Comparison of ENCODE assay signal across 19 cellular contexts in the genomic region with DNA sequence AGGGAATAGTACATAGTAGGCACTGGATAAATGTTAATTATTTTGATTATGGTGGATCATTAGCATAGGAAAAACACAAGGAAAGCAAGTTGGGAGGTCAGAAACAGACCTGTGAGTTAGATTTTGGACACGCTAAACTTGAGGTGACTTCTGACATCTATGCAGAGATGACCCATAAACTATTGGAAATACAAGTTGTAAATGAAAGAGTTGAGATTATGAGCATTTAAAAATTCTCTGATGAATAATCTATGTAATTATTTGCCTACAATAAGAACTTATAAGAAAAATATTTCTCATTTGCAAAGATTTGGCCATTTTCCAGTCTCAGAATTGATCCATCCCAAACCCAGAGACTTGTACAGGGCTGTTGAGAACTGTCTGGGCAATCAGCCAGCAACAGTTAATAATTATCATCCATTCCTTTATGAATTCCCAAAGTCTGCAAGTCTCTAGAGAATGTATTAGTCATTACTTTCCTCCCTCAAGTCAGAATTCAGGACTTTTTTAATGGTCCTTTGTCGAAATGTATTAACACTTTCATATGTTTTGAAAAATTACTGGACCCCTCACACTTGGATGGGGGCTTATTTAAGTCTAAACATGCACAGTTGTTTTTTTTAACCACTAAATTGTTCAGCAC. TPM values are rescaled to one million over a fixed set of nuclear protein-coding genes. Genes with fewer than 3 reads are reported as not detected.
A peak's percentile ranks its signal among the peaks of the same experiment; 100 is the strongest.
DNase-seq lines count a peak whose midpoint lies in the region; ATAC-seq and FAIRE-seq lines count a peak whose summit lies in the region.
"Had no signal": no experiment of that assay in that cellular context is flagged by ENCODE, and none has a peak within 500 bp of the region (broad histone marks: within the 10 kb centered on the region; RNA-seq: fewer than 3 reads in every experiment).

No MANE protein-coding gene starts in this region.

- H3K4me1 Mint-ChIP-seq in activated CD4-positive, alpha-beta memory T cell treated with anti-CD3 and anti-CD28 coated beads for 36 hours (ENCODE audit: low read depth): peaks cover 56% of the 10 kb centered on the region
- H3K4me1 Mint-ChIP-seq in activated CD4-positive, alpha-beta memory T cell treated with anti-CD3 and anti-CD28 coated beads, Interleukin-2, amount 10 ng/mL, durations not matched to agents 7 days and 5 days: peaks cover 52% of the 10 kb centered on the region

- H3K9me3 Mint-ChIP-seq in activated CD4-positive, alpha-beta memory T cell treated with anti-CD3 and anti-CD28 coated beads for 36 hours: no peaks in the 10 kb centered on the region
- no peaks in the 10 kb centered on the region for H3K9me3 Mint-ChIP-seq in activated CD4-positive, alpha-beta memory T cell treated with anti-CD3 and anti-CD28 coated beads, Interleukin-2, amount 10 ng/mL, durations not matched to agents 7 days and 5 days

- no peak overlapping the region for H3K4me3 ChIP-seq in small intestine (ENCODE audit: low read depth in 1 of 2, low read length in 2 of 2)
- H3K4me3 ChIP-seq: skin epidermis, tibial nerve had no signal

- no peak overlapping the region for H3K27ac ChIP-seq in small intestine (ENCODE audit: low read depth in 1 of 2, low read length in 1 of 2)
- H3K27ac ChIP-seq in substantia nigra (ENCODE audit: low read depth, low read length, poor library complexity, severe bottlenecking): no peak overlapping the region
- H3K27ac ChIP-seq: tibial nerve had no signal

- peaks cover 9 to 14% of the 10 kb centered on the region in 2 donors for H3K4me1 ChIP-seq in small intestine (ENCODE audit: control insufficient read depth in 2 of 2, insufficient read depth in 1 of 2, low read depth in 1 of 2, low read length in 1 of 2)

- no peak overlapping the region for H3K4me3 Mint-ChIP-seq in activated CD4-positive, alpha-beta memory T cell treated with anti-CD3 and anti-CD28 coated beads for 36 hours
- H3K4me3 Mint-ChIP-seq in activated CD4-positive, alpha-beta memory T cell treated with anti-CD3 and anti-CD28 coated beads, Interleukin-2, amount 10 ng/mL, durations not matched to agents 7 days and 5 days: no peak overlapping the region

- FAIRE-seq in small intestine (lab: Jason Lieb, UNC): no peak
- FAIRE-seq: A204.1, frontal cortex, kidney had no signal

- no peak for ATAC-seq in activated CD4-positive, CD25-positive, alpha-beta regulatory T cell treated with anti-CD3 and anti-CD28 coated beads, Interleukin-2, amount 50 U/mL, for 24 hours

- H3K27me3 ChIP-seq in small intestine (ENCODE audit: control insufficient read depth in 2 of 2, insufficient read depth in 2 of 2, low read length in 2 of 2): no peaks in the 10 kb centered on the region
- H3K27me3 ChIP-seq: tibial nerve had no signal

- no peaks in the 10 kb centered on the region for H3K9me3 ChIP-seq in small intestine (ENCODE audit: control insufficient read depth, low read depth)
- H3K9me3 ChIP-seq: tibial nerve had no signal

- peak overlapping the region; percentile 72 for H3K27ac Mint-ChIP-seq in activated CD4-positive, alpha-beta memory T cell treated with anti-CD3 and anti-CD28 coated beads for 36 hours
- no peak overlapping the region for H3K27ac Mint-ChIP-seq in activated CD4-positive, alpha-beta memory T cell treated with anti-CD3 and anti-CD28 coated beads, Interleukin-2, amount 10 ng/mL, durations not matched to agents 7 days and 5 days

- no peaks in the 10 kb centered on the region for H3K36me3 ChIP-seq in small intestine (ENCODE audit: control insufficient read depth in 2 of 2, insufficient read depth in 2 of 2, low read length in 2 of 2)
- H3K36me3 ChIP-seq: tibial nerve had no signal

- intact Hi-C loops in activated CD4-positive, alpha-beta memory T cell treated with anti-CD3 and anti-CD28 coated beads for 36 hours (cut with micrococcal nuclease): no loop called here

- DNase-seq in activated CD4-positive, alpha-beta memory T cell treated with anti-CD3 and anti-CD28 coated beads for 36 hours: no peak
- DNase-seq in activated CD4-positive, alpha-beta memory T cell treated with anti-CD3 and anti-CD28 coated beads, Interleukin-2, amount 10 ng/mL, durations not matched to agents 7 days and 5 days: no peak
- DNase-seq in amniotic epithelial cell (ENCODE audit: low read depth) (peak; percentile 34), iris pigment epithelial cell (ENCODE audit: low read depth) (peak; percentile 10), small intestine (peak; percentile 89), NCI-H1105 treated with DMSO at 0.1 percent for 48 hours (lab: John Stamatoyannopoulos, UW) (no peak), substantia nigra (lab: John Stamatoyannopoulos, UW) (no peak)
- DNase-seq: cortex of kidney, KBM-7, kidney, NCI-H2029, NCI-H748 treated with DMSO at 0.1 percent for 48 hours, T1000 had no signal

- 2 to 29% (median 5%) methylated on average over 2 of the region's 2 CpGs for WGBS in small intestine, 3 donors

- CTCF ChIA-PET in activated CD4-positive, alpha-beta memory T cell treated with anti-CD3 and anti-CD28 coated beads for 36 hours (lab: Charles Lee): interaction anchor here (1.0 to 9.4 kb wide), 7 partner anchors 13 to 1165 kb away, joined by 3 to 134 read pairs (median 5); no protein-coding TSS in a partner anchor
- CTCF ChIA-PET in activated CD4-positive, alpha-beta memory T cell treated with anti-CD3 and anti-CD28 coated beads, Interleukin-2, amount 10 ng/mL, durations not matched to agents 7 days and 5 days (lab: Charles Lee): interaction anchor here (1.2 to 5.0 kb wide), 4 partner anchors 13 to 114 kb away, joined by 3 to 48 read pairs (median 26); no protein-coding TSS in a partner anchor

- peaks cover 11% of the 10 kb centered on the region for H3K36me3 Mint-ChIP-seq in activated CD4-positive, alpha-beta memory T cell treated with anti-CD3 and anti-CD28 coated beads for 36 hours
- peaks cover 17% of the 10 kb centered on the region for H3K36me3 Mint-ChIP-seq in activated CD4-positive, alpha-beta memory T cell treated with anti-CD3 and anti-CD28 coated beads, Interleukin-2, amount 10 ng/mL, durations not matched to agents 7 days and 5 days (ENCODE audit: low read depth)

- no peaks in the 10 kb centered on the region for H3K27me3 Mint-ChIP-seq in activated CD4-positive, alpha-beta memory T cell treated with anti-CD3 and anti-CD28 coated beads for 36 hours
- H3K27me3 Mint-ChIP-seq in activated CD4-positive, alpha-beta memory T cell treated with anti-CD3 and anti-CD28 coated beads, Interleukin-2, amount 10 ng/mL, durations not matched to agents 7 days and 5 days: no peaks in the 10 kb centered on the region

- POLR2A ChIA-PET in activated CD4-positive, alpha-beta memory T cell treated with anti-CD3 and anti-CD28 coated beads for 36 hours (lab: Charles Lee): no interaction called here
- POLR2A ChIA-PET in activated CD4-positive, alpha-beta memory T cell treated with anti-CD3 and anti-CD28 coated beads, Interleukin-2, amount 10 ng/mL, durations not matched to agents 7 days and 5 days (lab: Charles Lee): interaction anchor here (0.7 kb wide), 1 partner anchor 19 kb away, joined by 3 read pairs; no protein-coding TSS in a partner anchor

RNA-seq across cellular contexts. Expression of gene SLAMF6, which starts 19.4 kb away (rescaled TPM):
- total RNA-seq in activated CD4-positive, alpha-beta memory T cell treated with anti-CD3 and anti-CD28 coated beads for 36 hours: 10 to 100 TPM; 38.3 to 40.9 TPM
- total RNA-seq in activated CD4-positive, alpha-beta memory T cell treated with anti-CD3 and anti-CD28 coated beads, Interleukin-2, amount 10 ng/mL, durations not matched to agents 7 days and 5 days: 10 to 100 TPM; 32.0 to 33.8 TPM
- 1 to 10 TPM in 1 of 3 donors, under 1 TPM in 2; 0.22 to 1.6 (median 0.81) TPM for polyA plus RNA-seq in small intestine
- polyA plus RNA-seq: neural cell had no signal

RNA-seq across cellular contexts. Expression of gene CD84, which starts 36.9 kb away (rescaled TPM):
- total RNA-seq in activated CD4-positive, alpha-beta memory T cell treated with anti-CD3 and anti-CD28 coated beads for 36 hours: 10 to 100 TPM; 18.6 to 20.2 TPM
- total RNA-seq in activated CD4-positive, alpha-beta memory T cell treated with anti-CD3 and anti-CD28 coated beads, Interleukin-2, amount 10 ng/mL, durations not matched to agents 7 days and 5 days: 10 to 100 TPM; 21.6 to 23.3 TPM
- under 1 TPM; 0.22 to 0.94 (median 0.27) TPM for polyA plus RNA-seq in small intestine
- polyA plus RNA-seq: neural cell had no signal

Comparison
In these comparisons a context has a peak if more than half of its experiments do, and no peak if none do; other contexts are left out.
1. DNase-seq: peak in amniotic epithelial cell (single experiment), iris pigment epithelial cell (single experiment) and small intestine (single experiment); none in activated CD4-positive, alpha-beta memory T cell treated with anti-CD3 and anti-CD28 coated beads for 36 hours (single experiment), activated CD4-positive, alpha-beta memory T cell treated with anti-CD3 and anti-CD28 coated beads, Interleukin-2, amount 10 ng/mL, durations not matched to agents 7 days and 5 days (single experiment), NCI-H1105 treated with DMSO at 0.1 percent for 48 hours (single experiment) and substantia nigra (0 of 49).